Comparison of ENCODE assay signal across 14 cellular contexts in genomic region chr13:23806874-23807522, GRCh38.
DNase-seq lines count a peak whose midpoint lies in the region; ATAC-seq, FAIRE-seq and TF ChIP-seq lines count a peak whose summit lies in the region.
"Had no signal": no experiment of that assay in that cellular context is flagged by ENCODE, and none has a peak within 500 bp of the region (broad histone marks: within the 10 kb centered on the region; RNA-seq: fewer than 3 reads in every experiment).

No MANE protein-coding gene starts in this region.

- POLR2A ChIA-PET in OCI-LY7 (lab: Charles Lee) = interaction anchor here (0.7 to 1.4 kb wide), 6 partner anchors 8 to 49 kb away, joined by 3 to 6 read pairs (median 4); no protein-coding TSS in a partner anchor

- no peak for FAIRE-seq in H54 (lab: Jason Lieb, UNC)
- FAIRE-seq: kidney had no signal

- H3K4me1 ChIP-seq in OCI-LY7 (ENCODE audit: insufficient read depth, low read length, poor library complexity, severe bottlenecking) = peaks cover 51% of the 10 kb centered on the region
- no peaks in the 10 kb centered on the region for H3K4me1 ChIP-seq in vagina

- H4K20me1 ChIP-seq in OCI-LY7 (ENCODE audit: insufficient read depth, low read length) = no peaks in the 10 kb centered on the region

- H3K9me3 ChIP-seq in OCI-LY7 (ENCODE audit: low read length) = no peaks in the 10 kb centered on the region
- H3K9me3 ChIP-seq in vagina = no peaks in the 10 kb centered on the region
- H3K9me3 ChIP-seq: HAP-1, neutrophil, stomach had no signal

- H3K4me3 ChIP-seq in OCI-LY7 (ENCODE audit: low read depth, low read length, poor library complexity, severe bottlenecking) (peak overlapping the region; percentile 31), vagina (no peak overlapping the region)
- H3K4me3 ChIP-seq: HAP-1, stomach had no signal

- ATAC-seq in GM19452 (IDR thresholded peaks at IDR 0.05; ENCODE audit: unreplicated experiment) (peak; percentile 5), HG03039 (IDR thresholded peaks at IDR 0.05; ENCODE audit: unreplicated experiment) (peak; percentile 12)

- peak overlapping the region; percentile 71 for H3K27ac ChIP-seq in OCI-LY7 (ENCODE audit: low read depth, low read length, poor library complexity, severe bottlenecking)
- no peak overlapping the region for H3K27ac ChIP-seq in vagina
- H3K27ac ChIP-seq: neutrophil, stomach had no signal

- TF ChIP-seq CTCF in OCI-LY7 (conservative IDR thresholded peaks at IDR 0.05; ENCODE audit: low read length) (no peak), vagina (IDR thresholded peaks at IDR 0.05) (no peak)

- H3K27me3 ChIP-seq in vagina = no peaks in the 10 kb centered on the region
- H3K27me3 ChIP-seq: neutrophil, stomach had no signal

- H3K79me2 ChIP-seq in OCI-LY7 (ENCODE audit: insufficient read depth, low read depth, low read length) = no peaks in the 10 kb centered on the region

- DNase-seq in DMS53 treated with DMSO at 0.1 percent for 48 hours (lab: John Stamatoyannopoulos, UW; ENCODE audit: unreplicated experiment) (peak; percentile 15), OCI-LY7 (ENCODE audit: low spot score) (peak; percentile 71), vagina (ENCODE audit: extremely low spot score in 2 of 2) (no peak), DMS 273 (lab: John Stamatoyannopoulos, UW; ENCODE audit: unreplicated experiment) (no peak), H54 (ENCODE audit: insufficient read length, low spot score) (no peak)
- DNase-seq in activated naive CD4-positive, alpha-beta T cell treated with Interleukin-2 at 50 U/mL for 16 hours = no peak
- DNase-seq: activated CD8-positive, alpha-beta memory T cell treated with anti-CD3 and anti-CD28 coated beads, Interleukin-2, amount 50 U/mL, for 4 hours; kidney; NCI-H748 treated with DMSO at 0.1 percent for 48 hours; stomach had no signal

- TF ChIP-seq POLR2A in vagina (IDR thresholded peaks at IDR 0.05) (no peak), H54 (IDR thresholded peaks at IDR 0.05; ENCODE audit: low read depth, low read length) (no peak)

- CTCF ChIA-PET in OCI-LY7 (lab: Charles Lee; ENCODE audit: unreplicated experiment) = no interaction called here

- no peaks in the 10 kb centered on the region for H3K9me2 ChIP-seq in OCI-LY7 (ENCODE audit: insufficient read depth, low read length)

- H3K4me2 ChIP-seq in OCI-LY7 (ENCODE audit: low read length) = peak overlapping the region; percentile 77

- intact Hi-C loops in OCI-LY7 (cut with micrococcal nuclease; ENCODE audit: unreplicated experiment) = loop anchor here (1.0 kb wide), 2 partner anchors 30 to 38 kb away; no protein-coding TSS in a partner anchor
- intact Hi-C loops in vagina (cut with DNase I) = no loop called here

- no peak overlapping the region for H2AFZ ChIP-seq in OCI-LY7 (ENCODE audit: low read length)

- no TSS peak for BruUV-seq in OCI-LY7 (replicated peaks; lab: Mats Ljungman, UMichigan)

- H3K36me3 ChIP-seq in OCI-LY7 (ENCODE audit: insufficient read depth, low read length) = peaks cover 41% of the 10 kb centered on the region
- H3K36me3 ChIP-seq in vagina = no peaks in the 10 kb centered on the region
- H3K36me3 ChIP-seq: HAP-1, neutrophil had no signal

Comparison
In these comparisons a context has a peak if more than half of its experiments do, and no peak if none do; other contexts are left out.
1. DNase-seq: peak in DMS53 treated with DMSO at 0.1 percent for 48 hours (single experiment) and OCI-LY7 (single experiment); none in vagina (0 of 2), activated naive CD4-positive, alpha-beta T cell treated with Interleukin-2 at 50 U/mL for 16 hours (single experiment), DMS 273 (single experiment) and H54 (single experiment).